9 cellular contexts compared by ENCODE assay signal in genomic region chr10:118698421-118698820, GRCh38. TPM values are rescaled to one million over a fixed set of nuclear protein-coding genes. Genes with fewer than 3 reads are reported as not detected.
DNase-seq lines count a peak whose midpoint lies in the region; ATAC-seq and TF ChIP-seq lines count a peak whose summit lies in the region.
"Had no signal": no experiment of that assay in that cellular context is flagged by ENCODE, and none has a peak within 500 bp of the region (broad histone marks: within the 10 kb centered on the region; RNA-seq: fewer than 3 reads in every experiment).

No MANE protein-coding gene starts in this region.

- H3K27ac ChIP-seq in PC-3 (ENCODE audit: low read length) = no peak overlapping the region
- H3K27ac ChIP-seq: SK-N-MC had no signal

- ATAC-seq in GM18511 (IDR thresholded peaks at IDR 0.05; ENCODE audit: unreplicated experiment) (peak; percentile 100), HG02852 (IDR thresholded peaks at IDR 0.05; ENCODE audit: unreplicated experiment) (peak; percentile 92), PC-3 (peak; percentile 63; the same call in 1 of the 2 replicates), left colon (peak; percentile 82)

- DNase-seq in PC-3 (peak; percentile 39), left colon (peak in 1 of 2 donors; percentile 32), CD14-positive monocyte (ENCODE audit: low spot score) (no peak), globus pallidus (ENCODE audit: low spot score) (no peak)
- DNase-seq in activated T-helper 1 cell treated with anti-CD3 and anti-CD28 coated beads, Interleukin-12 subunit alpha, Interleukin-12 subunit beta, Interleukin-2, Interleukin-4 antibody, amounts not matched to agents 30 ng/mL and 10 ng/mL and 1 ng/mL, durations not matched to agents 14 hours and 24 hours and 36 hours (ENCODE audit: low spot score) = peak; percentile 74
- DNase-seq in stimulated activated naive CD4-positive, alpha-beta T cell (lab: John Stamatoyannopoulos, UW) = peak; percentile 70 to 88 (median 84)

- no peak overlapping the region for H2AFZ ChIP-seq in PC-3 (ENCODE audit: low read length)

- no peaks in the 10 kb centered on the region for H3K36me3 ChIP-seq in PC-3 (ENCODE audit: low read depth, low read length)

- BruUV-seq in PC-3 (replicated peaks; lab: Mats Ljungman, UMichigan) = no TSS peak

- POLR2A ChIA-PET in PC-3 (lab: Charles Lee; ENCODE audit: unreplicated experiment) = no interaction called here

- no peaks in the 10 kb centered on the region for H3K9me3 ChIP-seq in PC-3 (ENCODE audit: low read length)

- TF ChIP-seq CTCF in PC-3 (conservative IDR thresholded peaks at IDR 0.05; ENCODE audit: low read depth, low read length) (no peak), CD14-positive monocyte (IDR thresholded peaks at IDR 0.05) (no peak)

- no peaks in the 10 kb centered on the region; the same call in 1 of the 2 replicates for H3K4me1 ChIP-seq in PC-3 (ENCODE audit: insufficient read depth, low read length)

- H3K27me3 ChIP-seq in PC-3 (ENCODE audit: low read length) = no peaks in the 10 kb centered on the region

- H3K27ac Mint-ChIP-seq in activated T-helper 1 cell treated with anti-CD3 and anti-CD28 coated beads, Interleukin-12 subunit alpha, Interleukin-12 subunit beta, Interleukin-2, Interleukin-4 antibody, amounts not matched to agents 30 ng/mL and 10 ng/mL and 1 ng/mL, durations not matched to agents 14 hours and 24 hours and 36 hours = no peak overlapping the region
- peak overlapping the region in 1 of 7 donors; percentile 26 for H3K27ac Mint-ChIP-seq in CD14-positive monocyte

- no peak overlapping the region for H3K9ac ChIP-seq in PC-3 (ENCODE audit: low read length)

- peak overlapping the region; percentile 34 for H3K4me3 Mint-ChIP-seq in activated T-helper 1 cell treated with anti-CD3 and anti-CD28 coated beads, Interleukin-12 subunit alpha, Interleukin-12 subunit beta, Interleukin-2, Interleukin-4 antibody, amounts not matched to agents 30 ng/mL and 10 ng/mL and 1 ng/mL, durations not matched to agents 14 hours and 24 hours and 36 hours
- H3K4me3 Mint-ChIP-seq in CD14-positive monocyte = no peak overlapping the region

- no peaks in the 10 kb centered on the region for H3K9me2 ChIP-seq in PC-3 (replicated peaks; ENCODE audit: low read length)

- H4K20me1 ChIP-seq in PC-3 (ENCODE audit: low read length) = no peaks in the 10 kb centered on the region

- H3K79me2 ChIP-seq in PC-3 (ENCODE audit: low read length) = no peaks in the 10 kb centered on the region

- H3K4me1 Mint-ChIP-seq in activated T-helper 1 cell treated with anti-CD3 and anti-CD28 coated beads, Interleukin-12 subunit alpha, Interleukin-12 subunit beta, Interleukin-2, Interleukin-4 antibody, amounts not matched to agents 30 ng/mL and 10 ng/mL and 1 ng/mL, durations not matched to agents 14 hours and 24 hours and 36 hours (ENCODE audit: low read depth) = peaks cover 33% of the 10 kb centered on the region
- H3K4me1 Mint-ChIP-seq in CD14-positive monocyte = no peaks in the 10 kb centered on the region

- no peaks in the 10 kb centered on the region for H3K27me3 Mint-ChIP-seq in activated T-helper 1 cell treated with anti-CD3 and anti-CD28 coated beads, Interleukin-12 subunit alpha, Interleukin-12 subunit beta, Interleukin-2, Interleukin-4 antibody, amounts not matched to agents 30 ng/mL and 10 ng/mL and 1 ng/mL, durations not matched to agents 14 hours and 24 hours and 36 hours (ENCODE audit: insufficient read depth)
- H3K27me3 Mint-ChIP-seq in CD14-positive monocyte (ENCODE audit: low read depth in 3 of 3) = peaks cover 0 to 1% (median 0%) of the 10 kb centered on the region in 3 donors

- H3K4me3 ChIP-seq in PC-3 (ENCODE audit: low read length) = no peak overlapping the region
- H3K4me3 ChIP-seq: SK-N-MC had no signal

- H3K4me2 ChIP-seq in PC-3 (ENCODE audit: low read length) = no peak overlapping the region

- no peaks in the 10 kb centered on the region for H3K9me3 Mint-ChIP-seq in activated T-helper 1 cell treated with anti-CD3 and anti-CD28 coated beads, Interleukin-12 subunit alpha, Interleukin-12 subunit beta, Interleukin-2, Interleukin-4 antibody, amounts not matched to agents 30 ng/mL and 10 ng/mL and 1 ng/mL, durations not matched to agents 14 hours and 24 hours and 36 hours
- H3K9me3 Mint-ChIP-seq in CD14-positive monocyte = no peaks in the 10 kb centered on the region

- no peaks in the 10 kb centered on the region for H3F3A ChIP-seq in PC-3 (ENCODE audit: low read length, unreplicated experiment)

- H3K36me3 Mint-ChIP-seq in activated T-helper 1 cell treated with anti-CD3 and anti-CD28 coated beads, Interleukin-12 subunit alpha, Interleukin-12 subunit beta, Interleukin-2, Interleukin-4 antibody, amounts not matched to agents 30 ng/mL and 10 ng/mL and 1 ng/mL, durations not matched to agents 14 hours and 24 hours and 36 hours (ENCODE audit: low read depth) = peaks cover 17% of the 10 kb centered on the region
- H3K36me3 Mint-ChIP-seq in CD14-positive monocyte = peaks cover 60 to 61% of the 10 kb centered on the region in 2 donors

- intact Hi-C loops in PC-3 (cut with micrococcal nuclease) (no loop called here), left colon (cut with DNase I, micrococcal nuclease) (no loop called here), CD14-positive monocyte (cut with micrococcal nuclease) (no loop called here)
- intact Hi-C loops in activated T-helper 1 cell treated with anti-CD3 and anti-CD28 coated beads, Interleukin-12 subunit alpha, Interleukin-12 subunit beta, Interleukin-2, Interleukin-4 antibody, amounts not matched to agents 30 ng/mL and 10 ng/mL and 1 ng/mL, durations not matched to agents 14 hours and 24 hours and 36 hours (cut with micrococcal nuclease) = loop anchor here (1.0 kb wide), 2 partner anchors 16 to 57 kb away; no protein-coding TSS in a partner anchor

- CTCF ChIA-PET in PC-3 (lab: Charles Lee) = interaction anchor here (0.6 kb wide), 1 partner anchor 130 kb away, joined by 4 read pairs; no protein-coding TSS in a partner anchor

RNA-seq across cellular contexts. Expression of gene CACUL1, which starts 56.3 kb away (rescaled TPM):
- total RNA-seq in PC-3 (2014; rRNA removed) = 27.6 and 39.7 TPM in 2 replicates
- total RNA-seq in activated T-helper 1 cell treated with anti-CD3 and anti-CD28 coated beads, Interleukin-12 subunit alpha, Interleukin-12 subunit beta, Interleukin-2, Interleukin-4 antibody, amounts not matched to agents 30 ng/mL and 10 ng/mL and 1 ng/mL, durations not matched to agents 14 hours and 24 hours and 36 hours = 30.1 and 32.7 TPM in 2 replicates
- 10 to 100 TPM; 42.1 TPM for total RNA-seq in left colon
- polyA plus RNA-seq in CD14-positive monocyte = 10 to 100 TPM; 38.8 to 50.8 TPM

Comparison
In these comparisons a context has a peak if more than half of its experiments do, and no peak if none do; other contexts are left out.
1. DNase-seq: peak in PC-3 (single experiment), activated T-helper 1 cell treated with anti-CD3 and anti-CD28 coated beads, Interleukin-12 subunit alpha, Interleukin-12 subunit beta, Interleukin-2, Interleukin-4 antibody, amounts not matched to agents 30 ng/mL and 10 ng/mL and 1 ng/mL, durations not matched to agents 14 hours and 24 hours and 36 hours (single experiment) and stimulated activated naive CD4-positive, alpha-beta T cell (6 of 6); none in CD14-positive monocyte (single experiment) and globus pallidus (single experiment).
2. Peak in every context shown above with its lines, with median percentiles within 50 percentile points of each other: ATAC-seq.